ENCODE assay signal across 6 cellular contexts in genomic region chr6:151641028-151641427, GRCh38.
"Had no signal": no experiment of that assay in that cellular context is flagged by ENCODE, and none has a peak within 500 bp of the region (broad histone marks: within the 10 kb centered on the region; RNA-seq: fewer than 3 reads in every experiment).

No MANE protein-coding gene starts in this region.

- H3K27ac ChIP-seq: HL-60 had no signal

- DNase-seq: IMR-90, KBM-7, KG1 had no signal

- H3K4me3 ChIP-seq: K562 had no signal

- FAIRE-seq: HTR-8/SVneo, K562 had no signal

- ATAC-seq: K562 had no signal
